In the genomic region with DNA sequence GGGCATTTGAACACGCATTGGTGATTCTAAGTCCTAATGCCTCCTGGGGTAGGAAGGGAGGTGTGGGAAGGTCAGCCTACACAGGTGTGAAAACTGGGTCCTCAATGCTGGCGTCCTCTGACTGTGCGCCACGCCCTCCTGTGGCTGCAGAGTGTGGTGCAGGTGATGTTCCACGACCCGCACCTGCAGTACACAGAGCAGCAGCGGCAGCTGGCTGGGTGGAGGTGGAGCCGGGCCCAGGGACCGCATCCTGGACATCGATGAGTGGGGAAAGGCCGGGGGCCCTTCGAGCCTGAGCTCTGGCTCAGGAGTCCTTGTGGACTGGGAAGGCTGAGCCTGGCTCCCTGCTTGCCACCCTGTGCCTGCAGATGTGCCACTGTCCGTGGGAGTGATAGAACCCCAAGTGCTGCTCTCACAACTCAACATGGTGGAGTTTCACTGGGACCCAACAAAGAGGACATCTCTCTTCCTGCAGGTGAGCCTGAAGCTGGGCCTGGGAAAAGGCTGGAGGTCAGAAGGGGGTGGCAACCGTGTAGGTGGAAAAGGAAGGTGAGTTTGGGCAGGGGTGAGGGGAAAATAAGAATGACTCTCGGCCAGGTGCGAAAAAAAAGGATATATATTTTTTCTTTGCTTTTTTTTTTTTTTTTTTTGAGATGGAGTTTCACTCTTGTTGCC, we compare ENCODE assay signal across 8 cellular contexts. TPM values are rescaled to one million over a fixed set of nuclear protein-coding genes. Genes with fewer than 3 reads are reported as not detected.
A peak's percentile ranks its signal among the peaks of the same experiment; 100 is the strongest.
DNase-seq lines count a peak whose midpoint lies in the region; ATAC-seq and TF ChIP-seq lines count a peak whose summit lies in the region.

No MANE protein-coding gene starts in this region.

- TF ChIP-seq CTCF in astrocyte of the cerebellum (IDR thresholded peaks at IDR 0.05; ENCODE audit: low read depth, low read length, missing control alignments) = peak; percentile 67

- no peaks in the 10 kb centered on the region for H3K9me3 ChIP-seq in CD4-positive, alpha-beta memory T cell (ENCODE audit: control insufficient read depth in 1 of 2, low read length in 2 of 2)

- H3K4me3 ChIP-seq in CD4-positive, alpha-beta memory T cell (ENCODE audit: low read length in 2 of 2) = no peak overlapping the region
- H3K4me3 ChIP-seq in astrocyte of the cerebellum (ENCODE audit: low read depth, low read length) = no peak overlapping the region

- no peaks in the 10 kb centered on the region for H3K36me3 Mint-ChIP-seq in CD4-positive, alpha-beta memory T cell
- no peaks in the 10 kb centered on the region for H3K36me3 Mint-ChIP-seq in T-helper 2 cell treated with Interferon-gamma antibody and Interleukin-4, amounts not matched to agents 5 μg/mL and 100 μg/mL, for 36 hours (ENCODE audit: low read depth)

- DNase-seq in CD4-positive, alpha-beta memory T cell = peak; percentile 68 to 75 (median 71)
- DNase-seq in KBM-7 (peak; percentile 68), astrocyte of the cerebellum (ENCODE audit: low read depth) (no peak), islet precursor cell (peak; percentile 94)
- peak; percentile 47 for DNase-seq in T-helper 2 cell treated with Interferon-gamma antibody and Interleukin-4, amounts not matched to agents 5 μg/mL and 100 μg/mL, for 36 hours (ENCODE audit: low spot score)
- peak; percentile 41 to 47 (median 43) for DNase-seq in stimulated activated CD4-positive, alpha-beta T cell treated with anti-CD3 and anti-CD28 coated beads, TNF-alpha, amount 100 ng/mL, for 4 hours (ENCODE audit: low read depth in 3 of 3)

- H3K27me3 Mint-ChIP-seq in CD4-positive, alpha-beta memory T cell = peaks cover 2 to 4% of the 10 kb centered on the region in 2 donors
- H3K27me3 Mint-ChIP-seq in T-helper 2 cell treated with Interferon-gamma antibody and Interleukin-4, amounts not matched to agents 5 μg/mL and 100 μg/mL, for 36 hours (ENCODE audit: low read depth) = peaks cover 6% of the 10 kb centered on the region

- ATAC-seq in GM19023 (IDR thresholded peaks at IDR 0.05; ENCODE audit: unreplicated experiment) (no peak), GM18519 (IDR thresholded peaks at IDR 0.05; ENCODE audit: low FRiP score, unreplicated experiment) (no peak)

- in situ Hi-C loops in KBM-7 (cut with MboI; ENCODE audit: low pct_unique_long_range_greater_than_20kb, low sequenced_read_pairs) = no loop called here
- in situ Hi-C loops in astrocyte of the cerebellum (cut with HindIII; ENCODE audit: low sequenced_read_pairs) = no loop called here

- H3K27ac ChIP-seq in CD4-positive, alpha-beta memory T cell (ENCODE audit: low read depth, low read length) = no peak overlapping the region

- POLR2A ChIA-PET in CD4-positive, alpha-beta memory T cell (lab: Charles Lee; ENCODE audit: partially characterized antibody) = interaction anchor here (1.4 to 5.4 kb wide), 5 partner anchors 32 to 221 kb away, joined by 4 to 54 read pairs (median 15); partner anchors contain the start of gene RPL19

- H3K27ac Mint-ChIP-seq in CD4-positive, alpha-beta memory T cell = peak overlapping the region; percentile 74 to 93 (median 89)
- no peak overlapping the region for H3K27ac Mint-ChIP-seq in T-helper 2 cell treated with Interferon-gamma antibody and Interleukin-4, amounts not matched to agents 5 μg/mL and 100 μg/mL, for 36 hours

- CTCF ChIA-PET in CD4-positive, alpha-beta memory T cell (lab: Charles Lee; ENCODE audit: partially characterized antibody) = interaction anchor here (0.6 to 21.0 kb wide), 11 partner anchors 8 to 255 kb away, joined by 3 to 554 read pairs (median 4); partner anchors contain the start of genes ARL5C, RPL19 and STAC2

- intact Hi-C loops in CD4-positive, alpha-beta memory T cell (cut with micrococcal nuclease) = loop anchor here (1.0 to 5.0 kb wide), 3 partner anchors 32 to 87 kb away; partner anchors contain the start of gene CACNB1

- H3K36me3 ChIP-seq in CD4-positive, alpha-beta memory T cell (ENCODE audit: insufficient read depth, low read length) = no peaks in the 10 kb centered on the region

- H3K4me3 Mint-ChIP-seq in CD4-positive, alpha-beta memory T cell = peak overlapping the region in 6 of 8 donors; percentile 20 to 69 (median 48)
- H3K4me3 Mint-ChIP-seq in T-helper 2 cell treated with Interferon-gamma antibody and Interleukin-4, amounts not matched to agents 5 μg/mL and 100 μg/mL, for 36 hours = no peak overlapping the region

- H3K4me1 Mint-ChIP-seq in CD4-positive, alpha-beta memory T cell = peaks cover 26 to 43% (median 35%) of the 10 kb centered on the region in 4 donors
- H3K4me1 Mint-ChIP-seq in T-helper 2 cell treated with Interferon-gamma antibody and Interleukin-4, amounts not matched to agents 5 μg/mL and 100 μg/mL, for 36 hours (ENCODE audit: low read depth) = peaks cover 20% of the 10 kb centered on the region

- peaks cover 42% of the 10 kb centered on the region for H3K4me1 ChIP-seq in CD4-positive, alpha-beta memory T cell (ENCODE audit: insufficient read depth, low read length)

- peaks cover 0 to 1% (median 0%) of the 10 kb centered on the region in 8 donors for H3K9me3 Mint-ChIP-seq in CD4-positive, alpha-beta memory T cell
- no peaks in the 10 kb centered on the region for H3K9me3 Mint-ChIP-seq in T-helper 2 cell treated with Interferon-gamma antibody and Interleukin-4, amounts not matched to agents 5 μg/mL and 100 μg/mL, for 36 hours

- no peaks in the 10 kb centered on the region for H3K27me3 ChIP-seq in CD4-positive, alpha-beta memory T cell (ENCODE audit: insufficient read depth, low read length)

RNA-seq across cellular contexts. Expression of gene STAC2, which starts 14.0 kb away (rescaled TPM):
- not detected for total RNA-seq in CD4-positive, alpha-beta memory T cell
- polyA plus RNA-seq in CD4-positive, alpha-beta memory T cell = not detected

RNA-seq across cellular contexts. Expression of gene RPL19, which starts 39.7 kb away (rescaled TPM):
- total RNA-seq in CD4-positive, alpha-beta memory T cell = 1,000 to 10,000 TPM; 3,210 to 3,299 TPM
- polyA plus RNA-seq in CD4-positive, alpha-beta memory T cell = 1,000 to 10,000 TPM; 2,224 to 3,294 TPM

RNA-seq across cellular contexts. Expression of gene CACNB1, which starts 42.3 kb away (rescaled TPM):
- 10 to 100 TPM; 22.2 to 25.7 TPM for total RNA-seq in CD4-positive, alpha-beta memory T cell
- 1 to 10 TPM in 1 of 2 donors, under 1 TPM in 1; 0.20 to 2.0 TPM for polyA plus RNA-seq in CD4-positive, alpha-beta memory T cell
